ENCODE assay signal across 11 cellular contexts in genomic region chr20:63782051-63782471, GRCh38. TPM values are rescaled to one million over a fixed set of nuclear protein-coding genes. Genes with fewer than 3 reads are reported as not detected.
DNase-seq lines count a peak whose midpoint lies in the region; ATAC-seq and TF ChIP-seq lines count a peak whose summit lies in the region.
"Had no signal": no experiment of that assay in that cellular context is flagged by ENCODE, and none has a peak within 500 bp of the region (broad histone marks: within the 10 kb centered on the region; RNA-seq: fewer than 3 reads in every experiment).

No MANE protein-coding gene starts in this region.

- CTCF ChIA-PET in CD4-positive, alpha-beta T cell (lab: Charles Lee), result interaction anchor here (0.6 to 3.4 kb wide), 12 partner anchors 14 to 1322 kb away, joined by 3 to 19 read pairs (median 3); partner anchors contain the start of genes ARFRP1, DNAJC5, LIME1 and PRPF6

- peak; percentile 51 for TF ChIP-seq CTCF in CD4-positive, alpha-beta T cell (IDR thresholded peaks at IDR 0.05)
- no peak for TF ChIP-seq CTCF in gastrocnemius medialis (IDR thresholded peaks at IDR 0.05 in 4 of 5, conservative IDR thresholded peaks at IDR 0.05 in 1 of 5)

- POLR2A ChIA-PET in CD4-positive, alpha-beta T cell (lab: Charles Lee), result interaction anchor here (0.9 to 1.2 kb wide), 3 partner anchors 9 to 74 kb away, joined by 3 read pairs; partner anchors contain the start of genes ARFRP1 and ZGPAT

- peak overlapping the region; percentile 43 for H3K4me3 Mint-ChIP-seq in CD4-positive, alpha-beta T cell
- no peak overlapping the region for H3K4me3 Mint-ChIP-seq in memory B cell

- no peaks in the 10 kb centered on the region for H3K36me3 ChIP-seq in gastrocnemius medialis
- H3K36me3 ChIP-seq: thyroid gland had no signal

- H3K4me3 ChIP-seq in gastrocnemius medialis, result no peak overlapping the region
- H3K4me3 ChIP-seq: thyroid gland had no signal

- intact Hi-C loops in CD4-positive, alpha-beta T cell (cut with DNase I, micrococcal nuclease), result loop anchor here (1.0 to 10.0 kb wide), 7 partner anchors 41 to 343 kb away; partner anchors contain the start of genes ARFRP1 (in 1 of the 2), LIME1 (in 1 of the 2), SAMD10 (in 1 of the 2) and SLC2A4RG (in 1 of the 2)
- intact Hi-C loops in gastrocnemius medialis (cut with DNase I; ENCODE audit: low total_unique reads), result no loop called here

- no peaks in the 10 kb centered on the region for H3K9me3 Mint-ChIP-seq in CD4-positive, alpha-beta T cell
- H3K9me3 Mint-ChIP-seq in memory B cell, result no peaks in the 10 kb centered on the region

- H3K4me1 Mint-ChIP-seq in CD4-positive, alpha-beta T cell (ENCODE audit: low read depth), result peaks cover 23% of the 10 kb centered on the region
- peaks cover 9% of the 10 kb centered on the region for H3K4me1 Mint-ChIP-seq in memory B cell

- no peaks in the 10 kb centered on the region for H3K36me3 Mint-ChIP-seq in CD4-positive, alpha-beta T cell (ENCODE audit: low read depth)
- no peaks in the 10 kb centered on the region for H3K36me3 Mint-ChIP-seq in memory B cell

- H3K27me3 ChIP-seq in CD4-positive, alpha-beta T cell (ENCODE audit: control insufficient read depth, insufficient read depth, low read length), result no peaks in the 10 kb centered on the region
- H3K27me3 ChIP-seq in gastrocnemius medialis, result no peaks in the 10 kb centered on the region
- H3K27me3 ChIP-seq: thyroid gland had no signal

- peak overlapping the region; percentile 67 for H3K27ac Mint-ChIP-seq in CD4-positive, alpha-beta T cell
- no peak overlapping the region for H3K27ac Mint-ChIP-seq in memory B cell

- peak; percentile 93 for ATAC-seq in CD4-positive, alpha-beta T cell (ENCODE audit: poor library complexity)
- peak; percentile 93 for ATAC-seq in memory B cell (ENCODE audit: low read depth)
- ATAC-seq in gastrocnemius medialis, result no peak
- no peak for ATAC-seq in GM19395 (IDR thresholded peaks at IDR 0.05; ENCODE audit: unreplicated experiment)
- ATAC-seq in HG02759 (IDR thresholded peaks at IDR 0.05; ENCODE audit: unreplicated experiment), result no peak

- DNase-seq in CD4-positive, alpha-beta T cell, result peak in 9 of 10 experiments; percentile 16 to 74 (median 45)
- DNase-seq in HT1080 (ENCODE audit: low read depth) (peak; percentile 17), memory B cell (ENCODE audit: low spot score in 2 of 2) (peak in 1 of 2 donors; percentile 42), gastrocnemius medialis (no peak), GM03348 (ENCODE audit: low spot score) (no peak)
- DNase-seq in activated CD8-positive, alpha-beta memory T cell treated with anti-CD3 and anti-CD28 coated beads, Interleukin-2, amount 50 U/mL, for 24 hours (ENCODE audit: extremely low read depth), result peak; percentile 8
- DNase-seq: NCI-H2171, thyroid gland had no signal

- TF ChIP-seq POLR2A in gastrocnemius medialis (IDR thresholded peaks at IDR 0.05), result no peak

- no peaks in the 10 kb centered on the region for H3K9me3 ChIP-seq in CD4-positive, alpha-beta T cell (ENCODE audit: control insufficient read depth, low read length)
- no peaks in the 10 kb centered on the region for H3K9me3 ChIP-seq in gastrocnemius medialis
- H3K9me3 ChIP-seq: thyroid gland had no signal

- H3K4me1 ChIP-seq in gastrocnemius medialis, result peaks cover 0 to under 1% of the 10 kb centered on the region in 2 donors
- H3K4me1 ChIP-seq: thyroid gland had no signal

- no peak overlapping the region for H3K27ac ChIP-seq in CD4-positive, alpha-beta T cell (ENCODE audit: low read depth, low read length)
- no peak overlapping the region for H3K27ac ChIP-seq in gastrocnemius medialis
- H3K27ac ChIP-seq: C4-2B, thyroid gland had no signal

- H3K27me3 Mint-ChIP-seq in CD4-positive, alpha-beta T cell, result no peaks in the 10 kb centered on the region
- H3K27me3 Mint-ChIP-seq in memory B cell, result peaks cover 2% of the 10 kb centered on the region

- in situ Hi-C loops in gastrocnemius medialis (cut with MboI; ENCODE audit: low sequenced_read_pairs in 4 of 4), result loop anchor here in 2 of 4 donors (10.0 kb wide), 2 partner anchors 83 to 193 kb away; partner anchors contain the start of genes ABHD16B (in 1 of the 2), SAMD10 (in 1 of the 2) and TPD52L2 (in 1 of the 2)

RNA-seq across cellular contexts. Expression of gene SLC2A4RG, which starts 42.5 kb away (rescaled TPM):
- total RNA-seq in CD4-positive, alpha-beta T cell, result 100 to 1,000 TPM; 123 to 125 TPM
- total RNA-seq in HT1080 (2014; rRNA removed; shearing (Covaris generic)), result 39.8 and 49.2 TPM in 2 replicates
- polyA plus RNA-seq in HT1080 (2015; cell fraction: cytosol; rRNA removed), result 67.5 and 68.4 TPM in 2 replicates
- polyA plus RNA-seq in HT1080 (2015; cell fraction: nucleus; rRNA removed), result 97.1 and 120 TPM in 2 replicates
- total RNA-seq in gastrocnemius medialis, result 10 to 100 TPM; 26.0 to 58.7 (median 39.1) TPM

RNA-seq across cellular contexts. Expression of gene LIME1, which starts 45.6 kb away (rescaled TPM):
- total RNA-seq in CD4-positive, alpha-beta T cell, result 100 to 1,000 TPM; 149 to 165 TPM
- 5.8 and 10.3 TPM in 2 replicates for total RNA-seq in HT1080 (2014; rRNA removed; shearing (Covaris generic))
- polyA plus RNA-seq in HT1080 (2015; cell fraction: cytosol; rRNA removed), result 5.7 and 10.3 TPM in 2 replicates
- 72.9 and 76.8 TPM in 2 replicates for polyA plus RNA-seq in HT1080 (2015; cell fraction: nucleus; rRNA removed)
- 1 to 10 TPM; 2.0 to 6.3 (median 4.1) TPM for total RNA-seq in gastrocnemius medialis

RNA-seq across cellular contexts. Expression of gene ZBTB46, which starts 49.0 kb away (rescaled TPM):
- total RNA-seq in CD4-positive, alpha-beta T cell, result under 1 TPM; 0.08 to 0.34 TPM
- total RNA-seq in HT1080 (2014; rRNA removed; shearing (Covaris generic)), result 0.19 and 0.20 TPM in 2 replicates
- 0.36 and 0.49 TPM in 2 replicates for polyA plus RNA-seq in HT1080 (2015; cell fraction: cytosol; rRNA removed)
- polyA plus RNA-seq in HT1080 (2015; cell fraction: nucleus; rRNA removed), result 0.29 and 0.66 TPM in 2 replicates
- 1 to 10 TPM; 4.3 to 7.1 (median 5.6) TPM for total RNA-seq in gastrocnemius medialis

Comparison
In these comparisons a context has a peak if more than half of its experiments do, and no peak if none do; other contexts are left out.
1. ATAC-seq: peak in CD4-positive, alpha-beta T cell (single experiment) and memory B cell (single experiment); none in gastrocnemius medialis (0 of 2), GM19395 (single experiment) and HG02759 (single experiment).
2. DNase-seq: peak in CD4-positive, alpha-beta T cell (9 of 10), HT1080 (single experiment) and activated CD8-positive, alpha-beta memory T cell treated with anti-CD3 and anti-CD28 coated beads, Interleukin-2, amount 50 U/mL, for 24 hours (single experiment); none in gastrocnemius medialis (0 of 2) and GM03348 (single experiment).
3. RNA of gene LIME1, which starts 45.6 kb away (total RNA-seq): 149 to 165 TPM in CD4-positive, alpha-beta T cell; 5.8 to 10.3 TPM in HT1080 and 2.0 to 6.3 TPM in gastrocnemius medialis; every median in the first group is over 10 times any median in the second.